ENCODE assay signal across 11 cellular contexts in genomic region chr4:148061795-148062194, GRCh38.
DNase-seq lines count a peak whose midpoint lies in the region; ATAC-seq and TF ChIP-seq lines count a peak whose summit lies in the region.
"Had no signal": no experiment of that assay in that cellular context is flagged by ENCODE, and none has a peak within 500 bp of the region (broad histone marks: within the 10 kb centered on the region; RNA-seq: fewer than 3 reads in every experiment).

No MANE protein-coding gene starts in this region.

- H3K27ac ChIP-seq in left ventricle myocardium inferior (replicated peaks): peak overlapping the region; percentile 51
- H3K27ac ChIP-seq: tibial nerve had no signal

- H3K27me3 ChIP-seq in left ventricle myocardium inferior (ENCODE audit: low read depth): no peaks in the 10 kb centered on the region
- H3K27me3 ChIP-seq: tibial nerve had no signal

- no peaks in the 10 kb centered on the region for H3K9me3 ChIP-seq in left ventricle myocardium inferior (replicated peaks)
- H3K9me3 ChIP-seq: tibial nerve had no signal

- H3K36me3 ChIP-seq in left ventricle myocardium inferior: peaks cover 25% of the 10 kb centered on the region

- no peak for TF ChIP-seq CTCF in left ventricle myocardium inferior (IDR thresholded peaks at IDR 0.05; ENCODE audit: borderline replicate concordance)

- ATAC-seq in Right ventricle myocardium superior (ENCODE audit: poor library complexity) (peak; percentile 31), GM18511 (IDR thresholded peaks at IDR 0.05; ENCODE audit: unreplicated experiment) (no peak), HG02588 (IDR thresholded peaks at IDR 0.05; ENCODE audit: unreplicated experiment) (no peak)

- peaks cover 75% of the 10 kb centered on the region for H3K4me1 ChIP-seq in left ventricle myocardium inferior

- no peak overlapping the region for H3K4me3 ChIP-seq in left ventricle myocardium inferior
- H3K4me3 ChIP-seq: tibial nerve had no signal

- intact Hi-C loops in Right ventricle myocardium superior (cut with DNase I) (no loop called here), cardiac septum (cut with DNase I) (loop anchor here (5.0 kb wide), 1 partner anchor 381 kb away; the partner anchor contains the start of gene NR3C2), left ventricle myocardium inferior (cut with micrococcal nuclease) (no loop called here)

- DNase-seq in Right ventricle myocardium superior (no peak), cardiac septum (ENCODE audit: low spot score) (no peak), NCI-H345 treated with DMSO at 0.1 percent for 48 hours (lab: John Stamatoyannopoulos, UW; ENCODE audit: unreplicated experiment) (peak; percentile 61), left ventricle myocardium inferior (no peak), occipital lobe (lab: John Stamatoyannopoulos, UW) (no peak)
- no peak for DNase-seq in activated CD4-positive, CD25-positive, alpha-beta regulatory T cell (lab: John Stamatoyannopoulos, UW)
- DNase-seq: activated CD4-positive, alpha-beta T cell treated with anti-CD3 and anti-CD28 coated beads, Interleukin-2, amount 50 U/mL, for 1 hour; stimulated activated CD4-positive, alpha-beta T cell treated with anti-CD3 and anti-CD28 coated beads, Interleukin-1b, Interleukin-23, amount 100 ng/mL, for 48 hours had no signal
